21 cellular contexts compared by ENCODE assay signal in the genomic region with DNA sequence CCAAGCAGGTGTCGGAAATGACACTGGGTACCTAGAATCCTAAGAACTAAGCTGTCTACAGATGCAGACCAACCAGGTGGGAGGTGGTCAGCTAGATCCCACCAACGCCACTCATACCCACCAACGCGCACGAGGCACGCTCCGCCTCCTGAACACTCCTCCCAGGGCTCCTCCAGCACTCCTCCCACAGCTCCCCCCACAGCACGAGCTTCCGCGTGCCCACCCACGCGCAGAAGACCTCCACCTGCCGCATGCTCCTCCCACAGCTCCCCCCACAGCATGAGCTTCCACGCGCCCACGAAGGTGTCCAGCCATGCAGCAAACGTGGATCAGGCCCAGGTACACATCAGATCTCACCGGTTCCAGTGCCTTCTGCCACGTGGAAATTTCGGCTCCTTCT.
DNase-seq lines count a peak whose midpoint lies in the region; ATAC-seq, FAIRE-seq and TF ChIP-seq lines count a peak whose summit lies in the region.
"Had no signal": no experiment of that assay in that cellular context is flagged by ENCODE, and none has a peak within 500 bp of the region (broad histone marks: within the 10 kb centered on the region; RNA-seq: fewer than 3 reads in every experiment).

No MANE protein-coding gene starts in this region.

- H3K9me1 ChIP-seq in keratinocyte (ENCODE audit: control insufficient read depth, extremely low read depth, insufficient read depth, low read length) = no peaks in the 10 kb centered on the region

- H3K27ac ChIP-seq in CD8-positive, alpha-beta T cell (ENCODE audit: low read depth, low read length) = no peak overlapping the region
- H3K27ac ChIP-seq in VCaP = peak overlapping the region; percentile 74
- H3K27ac ChIP-seq in keratinocyte (ENCODE audit: control insufficient read depth, insufficient read depth, low read length) = no peak overlapping the region
- no peak overlapping the region for H3K27ac ChIP-seq in sigmoid colon
- H3K27ac ChIP-seq: body of pancreas, RWPE1, thoracic aorta had no signal

- H3K27ac Mint-ChIP-seq in CD8-positive, alpha-beta T cell = peak overlapping the region; percentile 97
- H3K27ac Mint-ChIP-seq in T-helper 17 cell = no peak overlapping the region
- H3K27ac Mint-ChIP-seq: activated T-helper 1 cell treated with anti-CD3 and anti-CD28 coated beads, Interleukin-12 subunit alpha, Interleukin-12 subunit beta, Interleukin-2, Interleukin-4 antibody, amounts not matched to agents 30 ng/mL and 10 ng/mL and 1 ng/mL, durations not matched to agents 14 hours and 24 hours and 36 hours had no signal

- H4K20me1 ChIP-seq in keratinocyte (ENCODE audit: control insufficient read depth, extremely low read depth, insufficient read depth, low read length) = no peaks in the 10 kb centered on the region

- 92 to 95% methylated on average over 20 of the region's 20 CpGs for WGBS in sigmoid colon, 2 donors

- H3K4me1 ChIP-seq in CD8-positive, alpha-beta T cell (ENCODE audit: insufficient read depth, low read length) = peaks cover 40% of the 10 kb centered on the region
- H3K4me1 ChIP-seq in keratinocyte (ENCODE audit: control insufficient read depth, extremely low read depth, insufficient read depth, low read length) (peaks cover 21% of the 10 kb centered on the region), sigmoid colon (peaks cover 0 to 12% (median 11%) of the 10 kb centered on the region in 4 donors)

- POLR2A ChIA-PET in CD8-positive, alpha-beta T cell (lab: Charles Lee) = interaction anchor here (0.6 kb wide), 1 partner anchor 131 kb away, joined by 6 read pairs; no protein-coding TSS in a partner anchor

- H3K9me3 Mint-ChIP-seq in CD8-positive, alpha-beta T cell = no peaks in the 10 kb centered on the region
- H3K9me3 Mint-ChIP-seq: activated T-helper 1 cell treated with anti-CD3 and anti-CD28 coated beads, Interleukin-12 subunit alpha, Interleukin-12 subunit beta, Interleukin-2, Interleukin-4 antibody, amounts not matched to agents 30 ng/mL and 10 ng/mL and 1 ng/mL, durations not matched to agents 14 hours and 24 hours and 36 hours; T-helper 2 cell treated with Interferon-gamma antibody and Interleukin-4, amounts not matched to agents 5 μg/mL and 100 μg/mL, for 36 hours had no signal

- no peak overlapping the region for H3K4me3 ChIP-seq in CD8-positive, alpha-beta T cell (ENCODE audit: low read depth, low read length)
- H3K4me3 ChIP-seq in keratinocyte (ENCODE audit: control insufficient read depth in 2 of 3, extremely low read depth in 1 of 3, insufficient read depth in 2 of 3, low read depth in 1 of 3, low read length in 3 of 3) = no peak overlapping the region
- no peak overlapping the region for H3K4me3 ChIP-seq in sigmoid colon
- H3K4me3 ChIP-seq: body of pancreas, lung had no signal

- no peaks in the 10 kb centered on the region for H3K27me3 Mint-ChIP-seq in CD8-positive, alpha-beta T cell (ENCODE audit: low read depth)
- no peaks in the 10 kb centered on the region for H3K27me3 Mint-ChIP-seq in T-helper 17 cell

- H3K79me2 ChIP-seq in keratinocyte (ENCODE audit: control insufficient read depth, insufficient read depth, low read length) = no peaks in the 10 kb centered on the region

- peaks cover 61% of the 10 kb centered on the region for H3K4me1 Mint-ChIP-seq in CD8-positive, alpha-beta T cell (ENCODE audit: low read depth)
- peaks cover 43% of the 10 kb centered on the region for H3K4me1 Mint-ChIP-seq in T-helper 17 cell

- peak overlapping the region; percentile 89 for H3K4me3 Mint-ChIP-seq in CD8-positive, alpha-beta T cell
- H3K4me3 Mint-ChIP-seq in T-helper 17 cell = no peak overlapping the region

- no peak overlapping the region for H2AFZ ChIP-seq in keratinocyte (ENCODE audit: control insufficient read depth, low read length)

- TF ChIP-seq POLR2A in sigmoid colon (IDR thresholded peaks at IDR 0.05) = no peak

- TF ChIP-seq EP300 in sigmoid colon (IDR thresholded peaks at IDR 0.05) = no peak

- no peaks in the 10 kb centered on the region for H3K27me3 ChIP-seq in CD8-positive, alpha-beta T cell (ENCODE audit: insufficient read depth, low read length)
- H3K27me3 ChIP-seq in keratinocyte (ENCODE audit: control insufficient read depth, extremely low read depth, insufficient read depth, low read length) (no peaks in the 10 kb centered on the region), sigmoid colon (no peaks in the 10 kb centered on the region)
- H3K27me3 ChIP-seq: body of pancreas, ovary had no signal

- peaks cover 3% of the 10 kb centered on the region for H3K36me3 Mint-ChIP-seq in CD8-positive, alpha-beta T cell
- H3K36me3 Mint-ChIP-seq in T-helper 17 cell (ENCODE audit: low read depth) = peaks cover 2% of the 10 kb centered on the region

- intact Hi-C loops in CD8-positive, alpha-beta T cell (cut with DNase I, micrococcal nuclease) = loop anchor here (1.0 to 5.0 kb wide), 6 partner anchors 16 to 110 kb away; no protein-coding TSS in a partner anchor
- intact Hi-C loops in sigmoid colon (cut with DNase I) = no loop called here

- ATAC-seq in CD8-positive, alpha-beta T cell = no peak
- ATAC-seq in GM19467 (IDR thresholded peaks at IDR 0.05; ENCODE audit: unreplicated experiment) (no peak), T-helper 17 cell (no peak)

- dilution Hi-C loops in keratinocyte (cut with MboI; ENCODE audit: extremely low pct_ligation_motif_present, low sequenced_read_pairs) = no loop called here

- TF ChIP-seq CTCF in CD8-positive, alpha-beta T cell (IDR thresholded peaks at IDR 0.05) = no peak
- TF ChIP-seq CTCF in VCaP (conservative IDR thresholded peaks at IDR 0.05) (no peak), keratinocyte (optimal IDR thresholded peaks at IDR 0.05 in 1 of 3, IDR thresholded peaks at IDR 0.05 in 1 of 3, conservative IDR thresholded peaks at IDR 0.05 in 1 of 3; ENCODE audit: extremely low read depth in 1 of 3, insufficient read depth in 2 of 3, low read length in 3 of 3) (no peak), sigmoid colon (IDR thresholded peaks at IDR 0.05) (no peak)

- peak overlapping the region; percentile 47 for H3K4me2 ChIP-seq in keratinocyte (ENCODE audit: control insufficient read depth, extremely low read depth, insufficient read depth, low read depth, low read length)

- no peak for FAIRE-seq in keratinocyte (lab: Jason Lieb, UNC)

- CTCF ChIA-PET in CD8-positive, alpha-beta T cell (lab: Charles Lee) = no interaction called here

- H3K9me3 ChIP-seq in CD8-positive, alpha-beta T cell (ENCODE audit: low read length) = no peaks in the 10 kb centered on the region
- no peaks in the 10 kb centered on the region for H3K9me3 ChIP-seq in keratinocyte (ENCODE audit: control insufficient read depth, low read depth, low read length)
- no peaks in the 10 kb centered on the region for H3K9me3 ChIP-seq in sigmoid colon
- no peaks in the 10 kb centered on the region for H3K9me3 ChIP-seq in T-helper 17 cell (ENCODE audit: control insufficient read depth, low read length, poor library complexity, severe bottlenecking)
- H3K9me3 ChIP-seq: body of pancreas, ovary, thoracic aorta had no signal

- H3K36me3 ChIP-seq in CD8-positive, alpha-beta T cell (ENCODE audit: insufficient read depth, low read length) = no peaks in the 10 kb centered on the region
- H3K36me3 ChIP-seq in keratinocyte (ENCODE audit: control insufficient read depth in 2 of 2, extremely low read depth in 1 of 2, insufficient read depth in 2 of 2, low read length in 2 of 2) = no peaks in the 10 kb centered on the region
- H3K36me3 ChIP-seq in sigmoid colon = no peaks in the 10 kb centered on the region
- H3K36me3 ChIP-seq: ovary, thoracic aorta had no signal

- no peak for DNase-seq in CD8-positive, alpha-beta T cell
- no peak for DNase-seq in keratinocyte (ENCODE audit: low read depth, low spot score)
- DNase-seq in sigmoid colon = peak; percentile 40
- DNase-seq in occipital lobe (lab: John Stamatoyannopoulos, UW) = no peak
- no peak for DNase-seq in RPMI8226
- no peak for DNase-seq in T-helper 17 cell
- DNase-seq: C1 segment of cervical spinal cord; hypothalamus; MM.1S; NCI-H2029 treated with DMSO at 0.1 percent for 48 hours; NCI-H748 treated with DMSO at 0.1 percent for 48 hours; stimulated activated CD4-positive, alpha-beta T cell treated with anti-CD3 and anti-CD28 coated beads, Interleukin-12 subunit alpha, Interleukin-12 subunit beta, amount 100 ng/mL, for 4 hours had no signal

- no peak overlapping the region for H3K9ac ChIP-seq in keratinocyte (ENCODE audit: control insufficient read depth, extremely low read depth, insufficient read depth, low read length)
